8 cellular contexts compared by ENCODE assay signal in genomic region chr10:119103687-119104652, GRCh38. TPM values are rescaled to one million over a fixed set of nuclear protein-coding genes. Genes with fewer than 3 reads are reported as not detected.
DNase-seq lines count a peak whose midpoint lies in the region; ATAC-seq and TF ChIP-seq lines count a peak whose summit lies in the region.

DENND10 (plus strand) TSS chr10:119104113; CDS start chr10:119104143, 30 bp downstream.

- peaks cover 43% of the 10 kb centered on the region for H3K4me1 Mint-ChIP-seq in activated CD4-positive, alpha-beta memory T cell treated with anti-CD3 and anti-CD28 coated beads, Interleukin-2, amount 10 ng/mL, durations not matched to agents 7 days and 5 days

- DNase-seq in SHP77 (lab: John Stamatoyannopoulos, UW) (peak; percentile 28 to 63), SHP77 treated with DMSO at 0.1 percent for 48 hours (lab: John Stamatoyannopoulos, UW) (no peak), NCI-H2171 treated with DMSO at 0.1 percent for 48 hours (lab: John Stamatoyannopoulos, UW) (peak; percentile 39), lower lobe of right lung (peak; percentile 87)
- peak; percentile 81 for DNase-seq in activated CD4-positive, alpha-beta memory T cell treated with anti-CD3 and anti-CD28 coated beads, Interleukin-2, amount 10 ng/mL, durations not matched to agents 7 days and 5 days
- DNase-seq in stimulated activated CD4-positive, alpha-beta T cell treated with anti-CD3 and anti-CD28 coated beads, Interleukin-4, amount 100 ng/mL, for 48 hours (ENCODE audit: low read depth in 2 of 2), result peak; percentile 71 to 80

- H3K36me3 Mint-ChIP-seq in activated CD4-positive, alpha-beta memory T cell treated with anti-CD3 and anti-CD28 coated beads, Interleukin-2, amount 10 ng/mL, durations not matched to agents 7 days and 5 days (ENCODE audit: low read depth), result peaks cover 14% of the 10 kb centered on the region

- peak within 1 kb of the TSS; percentile 26 for H3K27ac ChIP-seq in ectodermal cell (ENCODE audit: insufficient read depth, low read depth, low read length, poor library complexity, severe bottlenecking)
- H3K27ac ChIP-seq in lower lobe of right lung, result peak within 1 kb of the TSS; percentile 67

- CTCF ChIA-PET in activated CD4-positive, alpha-beta memory T cell treated with anti-CD3 and anti-CD28 coated beads, Interleukin-2, amount 10 ng/mL, durations not matched to agents 7 days and 5 days (lab: Charles Lee), result interaction anchor here (0.8 to 2.4 kb wide), 9 partner anchors 9 to 76 kb away, joined by 3 to 9 read pairs (median 5); no protein-coding TSS in a partner anchor

- H3K36me3 ChIP-seq in ectodermal cell (ENCODE audit: control insufficient read depth, insufficient read depth, low read length) (no peaks in the 10 kb centered on the region), lower lobe of right lung (peaks cover 13% of the 10 kb centered on the region)

- POLR2A ChIA-PET in activated CD4-positive, alpha-beta memory T cell treated with anti-CD3 and anti-CD28 coated beads, Interleukin-2, amount 10 ng/mL, durations not matched to agents 7 days and 5 days (lab: Charles Lee), result interaction anchor here (0.8 to 7.0 kb wide), 24 partner anchors 8 to 74 kb away, joined by 3 to 111 read pairs (median 7); partner anchors contain the start of genes EIF3A, NANOS1 and SFXN4

- peak within 1 kb of the TSS; percentile 21 for H3K27ac Mint-ChIP-seq in activated CD4-positive, alpha-beta memory T cell treated with anti-CD3 and anti-CD28 coated beads, Interleukin-2, amount 10 ng/mL, durations not matched to agents 7 days and 5 days

- ATAC-seq in HG02840 (IDR thresholded peaks at IDR 0.05; ENCODE audit: low FRiP score, unreplicated experiment) (peak; percentile 80), lower lobe of right lung (peak; percentile 97)

- no peaks in the 10 kb centered on the region for H3K27me3 Mint-ChIP-seq in activated CD4-positive, alpha-beta memory T cell treated with anti-CD3 and anti-CD28 coated beads, Interleukin-2, amount 10 ng/mL, durations not matched to agents 7 days and 5 days

- peak; percentile 7 for TF ChIP-seq CTCF in lower lobe of right lung (IDR thresholded peaks at IDR 0.05)

- H3K27me3 ChIP-seq in ectodermal cell (ENCODE audit: control insufficient read depth, insufficient read depth, low read length, poor library complexity, severe bottlenecking), result no peaks in the 10 kb centered on the region
- H3K27me3 ChIP-seq in lower lobe of right lung (ENCODE audit: low read depth), result no peaks in the 10 kb centered on the region

- H3K9me3 ChIP-seq in ectodermal cell (ENCODE audit: control insufficient read depth, low read length) (no peaks in the 10 kb centered on the region), lower lobe of right lung (no peaks in the 10 kb centered on the region)

- WGBS in ectodermal cell, 2 experiments, result 3% methylated on average over 98 of the region's 98 CpGs

- no peaks in the 10 kb centered on the region for H3K9me3 Mint-ChIP-seq in activated CD4-positive, alpha-beta memory T cell treated with anti-CD3 and anti-CD28 coated beads, Interleukin-2, amount 10 ng/mL, durations not matched to agents 7 days and 5 days

- intact Hi-C loops in lower lobe of right lung (cut with DNase I), result no loop called here

- H3K4me3 Mint-ChIP-seq in activated CD4-positive, alpha-beta memory T cell treated with anti-CD3 and anti-CD28 coated beads, Interleukin-2, amount 10 ng/mL, durations not matched to agents 7 days and 5 days, result peak within 1 kb of the TSS; percentile 76

- peak within 1 kb of the TSS; percentile 85 for H3K4me3 ChIP-seq in ectodermal cell (ENCODE audit: insufficient read depth, low read depth, low read length)
- H3K4me3 ChIP-seq in lower lobe of right lung, result peak within 1 kb of the TSS; percentile 75

- no peaks in the 10 kb centered on the region for H3K4me1 ChIP-seq in ectodermal cell (ENCODE audit: control insufficient read depth, insufficient read depth, low read length)
- H3K4me1 ChIP-seq in lower lobe of right lung, result peaks cover 8% of the 10 kb centered on the region

RNA-seq across cellular contexts. Expression of gene DENND10, which starts in this region (rescaled TPM):
- total RNA-seq in activated CD4-positive, alpha-beta memory T cell treated with anti-CD3 and anti-CD28 coated beads, Interleukin-2, amount 10 ng/mL, durations not matched to agents 7 days and 5 days, result 10 to 100 TPM; 52.4 to 57.1 TPM
- polyA plus RNA-seq in ectodermal cell (2013, experiment 1 of 4), result 80.4 TPM
- 89.6 TPM for polyA plus RNA-seq in ectodermal cell (2013, experiment 2 of 4)
- 72.4 TPM for polyA plus RNA-seq in ectodermal cell (2013, experiment 3 of 4)
- 74.4 TPM for polyA plus RNA-seq in ectodermal cell (2013, experiment 4 of 4)
- total RNA-seq in lower lobe of right lung, result 33.8 TPM
